Comparison of ENCODE assay signal across 8 cellular contexts in the genomic region with DNA sequence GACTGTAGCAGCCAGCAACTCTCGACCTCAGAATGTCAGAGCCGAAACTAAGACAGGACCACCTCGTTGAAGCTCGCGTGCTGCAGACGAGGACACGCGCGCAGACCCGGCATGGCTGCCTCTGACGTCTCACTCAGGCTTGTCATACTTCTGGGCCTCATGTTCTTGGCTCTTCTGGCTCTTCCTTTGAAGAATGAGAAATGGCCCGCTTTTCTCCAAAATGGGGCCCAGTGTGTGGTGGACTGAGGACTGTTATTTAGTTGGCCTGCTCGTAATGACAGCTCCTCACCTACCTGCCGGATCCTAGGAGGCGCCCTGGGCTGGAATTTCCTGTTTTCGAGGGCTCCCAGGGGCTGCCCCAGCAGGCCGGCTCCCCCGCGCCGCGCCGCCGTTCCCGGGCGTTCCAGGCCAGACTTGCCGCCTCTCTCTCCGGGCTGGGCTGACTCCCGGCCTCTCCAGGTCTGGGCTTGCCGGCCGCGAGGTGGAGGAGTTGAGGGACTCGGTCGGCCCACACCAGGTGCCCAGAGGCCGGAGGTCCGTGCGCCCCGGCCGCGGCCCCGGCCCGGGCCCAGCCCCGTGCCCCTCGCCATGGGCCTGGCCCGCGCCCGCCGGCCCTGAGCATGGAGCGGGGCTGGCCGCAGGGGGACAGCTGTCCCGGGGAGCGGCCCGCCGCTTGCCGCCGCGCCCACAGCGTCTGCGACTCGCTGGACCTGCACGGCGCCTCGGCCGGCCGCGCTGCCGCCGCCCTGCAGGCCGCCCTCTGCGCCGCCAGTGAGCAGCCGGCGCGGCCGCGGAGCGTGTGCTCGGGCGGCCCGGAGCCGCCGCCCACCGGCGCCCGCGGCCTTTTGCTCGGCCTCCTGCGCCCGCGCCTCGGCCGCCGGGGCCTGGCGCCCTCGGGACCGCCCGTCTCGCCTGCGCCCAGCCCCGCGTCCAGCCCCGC. TPM values are rescaled to one million over a fixed set of nuclear protein-coding genes. Genes with fewer than 3 reads are reported as not detected.
DNase-seq lines count a peak whose midpoint lies in the region; ATAC-seq lines count a peak whose summit lies in the region.

No MANE protein-coding gene starts in this region.

- CTCF ChIA-PET in naive thymus-derived CD4-positive, alpha-beta T cell (lab: Charles Lee) = interaction anchor here (0.6 to 1.9 kb wide), 3 partner anchors 9 to 158 kb away, joined by 3 to 4 read pairs (median 3); no protein-coding TSS in a partner anchor

- H3K27me3 Mint-ChIP-seq in naive thymus-derived CD4-positive, alpha-beta T cell = peaks cover 0 to 21% (median 0%) of the 10 kb centered on the region in 5 donors

- H3K4me1 ChIP-seq in HUES6 (ENCODE audit: control insufficient read depth, insufficient read depth, low read length) = peaks cover 31% of the 10 kb centered on the region
- H3K4me1 ChIP-seq in naive thymus-derived CD4-positive, alpha-beta T cell (ENCODE audit: control insufficient read depth in 2 of 2, insufficient read depth in 2 of 2, low read length in 2 of 2) = no peaks in the 10 kb centered on the region

- DNase-seq in CD1c-positive myeloid dendritic cell (ENCODE audit: extremely low spot score) (peak; percentile 3), ecto neural progenitor cell (ENCODE audit: low spot score) (peak; percentile 74), NOMO-1 treated with dmso at 0.1 percent for 144 hours (lab: John Stamatoyannopoulos, UW; ENCODE audit: unreplicated experiment) (no peak), DMS153 treated with DMSO at 0.1 percent for 48 hours (lab: John Stamatoyannopoulos, UW; ENCODE audit: unreplicated experiment) (no peak), NCI-H146 (lab: John Stamatoyannopoulos, UW) (no peak)
- DNase-seq in naive thymus-derived CD4-positive, alpha-beta T cell = no peak

- no peaks in the 10 kb centered on the region for H3K9me3 Mint-ChIP-seq in naive thymus-derived CD4-positive, alpha-beta T cell

- H3K27me3 ChIP-seq in HUES6 (ENCODE audit: control insufficient read depth, insufficient read depth, low read length) = peaks cover 12% of the 10 kb centered on the region; the same call in 1 of the 2 replicates
- peaks cover 0 to 4% of the 10 kb centered on the region in 2 donors for H3K27me3 ChIP-seq in naive thymus-derived CD4-positive, alpha-beta T cell (ENCODE audit: control insufficient read depth in 2 of 2, insufficient read depth in 2 of 2, low read length in 2 of 2)

- no peak overlapping the region for H3K27ac Mint-ChIP-seq in naive thymus-derived CD4-positive, alpha-beta T cell

- H3K36me3 Mint-ChIP-seq in naive thymus-derived CD4-positive, alpha-beta T cell = peaks cover 0 to 8% (median 3%) of the 10 kb centered on the region in 5 donors

- ATAC-seq in naive thymus-derived CD4-positive, alpha-beta T cell = no peak
- ATAC-seq in GM21737 (IDR thresholded peaks at IDR 0.05; ENCODE audit: unreplicated experiment) = no peak

- intact Hi-C loops in naive thymus-derived CD4-positive, alpha-beta T cell (cut with micrococcal nuclease) = loop anchor here in 1 of 2 donors (10.0 kb wide), 1 partner anchor 340 kb away; no protein-coding TSS in a partner anchor

- peak overlapping the region in 9 of 10 donors; percentile 17 to 72 (median 46) for H3K4me3 Mint-ChIP-seq in naive thymus-derived CD4-positive, alpha-beta T cell

- H3K4me3 ChIP-seq in HUES6 (ENCODE audit: low read depth, low read length) = peak overlapping the region; percentile 40
- H3K4me3 ChIP-seq in naive thymus-derived CD4-positive, alpha-beta T cell (ENCODE audit: low read length) = no peak overlapping the region

- peaks cover 3 to 24% (median 10%) of the 10 kb centered on the region in 7 donors for H3K4me1 Mint-ChIP-seq in naive thymus-derived CD4-positive, alpha-beta T cell

- peak overlapping the region; percentile 68 for H3K9ac ChIP-seq in HUES6 (ENCODE audit: low read length)

- POLR2A ChIA-PET in naive thymus-derived CD4-positive, alpha-beta T cell (lab: Charles Lee) = interaction anchor here (1.6 kb wide), 1 partner anchor 56 kb away, joined by 3 read pairs; no protein-coding TSS in a partner anchor

- H3K9me3 ChIP-seq in HUES6 (ENCODE audit: control insufficient read depth, insufficient read depth, low read depth, low read length) = no peaks in the 10 kb centered on the region
- no peaks in the 10 kb centered on the region for H3K9me3 ChIP-seq in naive thymus-derived CD4-positive, alpha-beta T cell (ENCODE audit: control insufficient read depth in 2 of 3, low read length in 3 of 3)

- H3K27ac ChIP-seq in HUES6 (ENCODE audit: low read depth, low read length) = no peak overlapping the region
- no peak overlapping the region for H3K27ac ChIP-seq in naive thymus-derived CD4-positive, alpha-beta T cell (ENCODE audit: low read depth, low read length)

- peaks cover 24% of the 10 kb centered on the region for H3K36me3 ChIP-seq in HUES6 (ENCODE audit: control insufficient read depth, insufficient read depth, low read length)
- H3K36me3 ChIP-seq in naive thymus-derived CD4-positive, alpha-beta T cell (ENCODE audit: control insufficient read depth in 2 of 3, insufficient read depth in 3 of 3, low read length in 3 of 3) = peaks cover 0 to 9% (median 0%) of the 10 kb centered on the region in 3 experiments

RNA-seq across cellular contexts. Expression of a gene that starts 28.1 kb away (rescaled TPM):
- total RNA-seq in naive thymus-derived CD4-positive, alpha-beta T cell = 10 to 100 TPM; 27.4 to 70.6 (median 37.2) TPM
- 1 to 10 TPM; 6.0 to 6.5 TPM for polyA plus RNA-seq in naive thymus-derived CD4-positive, alpha-beta T cell

RNA-seq across cellular contexts. Expression of a gene that starts 31.1 kb away (rescaled TPM):
- 10 to 100 TPM; 39.5 to 61.2 (median 42.2) TPM for total RNA-seq in naive thymus-derived CD4-positive, alpha-beta T cell
- 10 to 100 TPM; 36.0 to 53.6 TPM for polyA plus RNA-seq in naive thymus-derived CD4-positive, alpha-beta T cell

RNA-seq across cellular contexts. Expression of a gene that starts 33.8 kb away (rescaled TPM):
- total RNA-seq in naive thymus-derived CD4-positive, alpha-beta T cell = 100 to 1,000 TPM in 3 of 5 experiments, 10 to 100 TPM in 2; 94.1 to 136 (median 101) TPM
- polyA plus RNA-seq in naive thymus-derived CD4-positive, alpha-beta T cell = 10 to 100 TPM; 49.6 to 69.4 TPM

RNA-seq across cellular contexts. Expression of a gene that starts 53.1 kb away (rescaled TPM):
- total RNA-seq in naive thymus-derived CD4-positive, alpha-beta T cell = not detected
- polyA plus RNA-seq in naive thymus-derived CD4-positive, alpha-beta T cell = not detected

RNA-seq across cellular contexts. Expression of a gene that starts 55.0 kb away (rescaled TPM):
- total RNA-seq in naive thymus-derived CD4-positive, alpha-beta T cell = 100 to 1,000 TPM in 1 of 5 experiments, 10 to 100 TPM in 4; 38.7 to 125 (median 65.9) TPM
- polyA plus RNA-seq in naive thymus-derived CD4-positive, alpha-beta T cell = 10 to 100 TPM in 1 of 2 donors, 1 to 10 TPM in 1; 7.9 to 12.1 TPM

Comparison
In these comparisons a context has a peak if more than half of its experiments do, and no peak if none do; other contexts are left out.
1. DNase-seq: peak in CD1c-positive myeloid dendritic cell (single experiment) and ecto neural progenitor cell (single experiment); none in naive thymus-derived CD4-positive, alpha-beta T cell (0 of 9), NOMO-1 treated with dmso at 0.1 percent for 144 hours (single experiment), DMS153 treated with DMSO at 0.1 percent for 48 hours (single experiment) and NCI-H146 (single experiment).